ENCODE assay signal across 28 cellular contexts in the genomic region with DNA sequence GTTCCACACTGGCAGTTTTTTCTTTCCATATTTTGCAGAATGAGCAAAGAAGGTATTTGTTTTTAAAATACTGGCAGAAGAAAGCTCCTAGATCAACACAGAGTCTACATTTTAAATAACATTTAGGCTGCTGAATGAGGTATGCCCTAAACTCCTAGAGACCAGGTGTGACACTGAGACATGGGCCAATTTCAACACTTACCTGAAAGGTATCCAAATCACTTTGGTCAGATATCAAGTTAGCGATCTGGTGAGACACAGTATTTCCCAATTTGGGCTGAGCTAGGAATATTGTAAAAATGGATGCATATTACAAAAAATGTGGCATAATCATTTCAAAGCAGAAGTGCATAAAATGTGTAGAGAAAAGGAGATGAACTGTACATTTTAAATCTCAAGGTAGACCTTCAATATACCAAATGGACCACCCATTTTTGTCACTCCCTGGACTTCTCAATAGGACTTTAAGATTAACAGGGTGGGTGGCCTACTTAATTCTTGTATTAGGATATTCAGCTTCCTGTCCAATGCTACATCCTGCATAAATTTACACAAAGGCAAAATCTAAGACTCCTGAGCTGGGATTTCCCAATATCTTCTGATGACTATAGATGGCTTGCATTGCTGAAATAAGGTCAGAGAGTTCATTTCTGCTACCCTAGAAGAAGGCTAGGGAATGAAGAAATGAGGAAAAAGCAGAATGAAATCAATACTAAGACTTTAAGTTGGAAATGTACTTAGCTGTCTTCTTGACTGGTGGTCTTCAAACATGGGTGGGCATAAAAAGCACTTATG.
DNase-seq lines count a peak whose midpoint lies in the region; ATAC-seq, FAIRE-seq and TF ChIP-seq lines count a peak whose summit lies in the region.
"Had no signal": no experiment of that assay in that cellular context is flagged by ENCODE, and none has a peak within 500 bp of the region (broad histone marks: within the 10 kb centered on the region; RNA-seq: fewer than 3 reads in every experiment).

No MANE protein-coding gene starts in this region.

- H2BK12ac ChIP-seq in H9 (ENCODE audit: insufficient read length, low read depth, low read length) = no peak overlapping the region

- H3K4ac ChIP-seq in H9 (ENCODE audit: low read depth, low read length) = no peak overlapping the region

- H3K18ac ChIP-seq in H9 (ENCODE audit: insufficient read length, low read depth, low read length) = no peak overlapping the region

- no peak overlapping the region for H3K56ac ChIP-seq in H9 (ENCODE audit: insufficient read length, low read depth, low read length)

- no peaks in the 10 kb centered on the region for H3K23me2 ChIP-seq in H9 (ENCODE audit: insufficient read length, low read depth, low read length, poor library complexity, severe bottlenecking)

- H3K36me3 Mint-ChIP-seq in activated CD4-positive, alpha-beta T cell treated with anti-CD3 and anti-CD28 coated beads for 36 hours (ENCODE audit: low read depth) = peaks cover 59% of the 10 kb centered on the region
- peaks cover 9% of the 10 kb centered on the region for H3K36me3 Mint-ChIP-seq in IgD-negative memory B cell
- H3K36me3 Mint-ChIP-seq in H9 (ENCODE audit: insufficient read depth in 1 of 3, low read depth in 3 of 3) = peaks cover 0 to 11% (median 4%) of the 10 kb centered on the region in 3 experiments; a peak in 5 of 7 replicates
- H3K36me3 Mint-ChIP-seq: brain had no signal

- H2BK20ac ChIP-seq in H9 (ENCODE audit: low read depth, low read length, poor library complexity, severe bottlenecking) = no peak overlapping the region

- H2AFZ ChIP-seq in H9 (ENCODE audit: low read length) = no peak overlapping the region
- H2AFZ ChIP-seq: PC-9 had no signal

- H3K14ac ChIP-seq in H9 (ENCODE audit: insufficient read depth, low read length) = no peak overlapping the region

- no peak overlapping the region for H3T11ph ChIP-seq in H9 (ENCODE audit: low read length)

- H4K91ac ChIP-seq in H9 (ENCODE audit: insufficient read length, low read depth, low read length) = no peak overlapping the region

- no peak overlapping the region for H3K9ac ChIP-seq in H9 (ENCODE audit: extremely low read depth, insufficient read length, low read length)

- H3K27me3 Mint-ChIP-seq in activated CD4-positive, alpha-beta T cell treated with anti-CD3 and anti-CD28 coated beads for 36 hours = no peaks in the 10 kb centered on the region
- peaks cover 1% of the 10 kb centered on the region for H3K27me3 Mint-ChIP-seq in IgD-negative memory B cell
- H3K27me3 Mint-ChIP-seq in H9 (ENCODE audit: low read depth) = no peaks in the 10 kb centered on the region
- H3K27me3 Mint-ChIP-seq: brain, progenitor cell of endocrine pancreas had no signal

- ATAC-seq in activated CD4-positive, alpha-beta T cell treated with anti-CD3 and anti-CD28 coated beads for 36 hours = no peak
- ATAC-seq: A549, GM12878 had no signal

- H3K4me2 ChIP-seq in H9 (ENCODE audit: insufficient read depth, insufficient read length, low read length) = no peak overlapping the region
- H3K4me2 ChIP-seq: A549, PC-9 had no signal

- H3K27me3 ChIP-seq in bronchial epithelial cell (ENCODE audit: control insufficient read depth, insufficient read depth, low read length) (no peaks in the 10 kb centered on the region), neutrophil (no peaks in the 10 kb centered on the region), H9 (ENCODE audit: insufficient read depth, low read length) (no peaks in the 10 kb centered on the region)
- H3K27me3 ChIP-seq: vagina had no signal

- H3K9me3 ChIP-seq in neutrophil (no peaks in the 10 kb centered on the region), H9 (ENCODE audit: control insufficient read depth, low read depth, low read length) (no peaks in the 10 kb centered on the region)
- H3K9me3 ChIP-seq: A549, vagina had no signal

- CTCF ChIA-PET in activated CD4-positive, alpha-beta T cell treated with anti-CD3 and anti-CD28 coated beads for 36 hours (lab: Charles Lee) = interaction anchor here (0.6 to 1.5 kb wide), 2 partner anchors 23 to 295 kb away, joined by 3 read pairs; no protein-coding TSS in a partner anchor

- H3K79me2 ChIP-seq in H9 (ENCODE audit: insufficient read depth, low read length) = no peaks in the 10 kb centered on the region; the same call in 1 of the 2 replicates

- no peaks in the 10 kb centered on the region for H3K79me1 ChIP-seq in H9 (ENCODE audit: insufficient read depth, low read depth, low read length, poor library complexity, severe bottlenecking)

- no peak overlapping the region for H2BK5ac ChIP-seq in H9 (ENCODE audit: insufficient read length, low read length)

- H3K4me3 ChIP-seq in bronchial epithelial cell (ENCODE audit: low read depth, low read length) (no peak overlapping the region), neutrophil (ENCODE audit: low read depth in 1 of 2, low read length in 1 of 2) (no peak overlapping the region)
- H3K4me3 ChIP-seq: A549, coronary artery, GM12878, PC-9, vagina had no signal

- DNase-seq in activated CD4-positive, alpha-beta T cell treated with anti-CD3 and anti-CD28 coated beads for 36 hours = no peak
- no peak for DNase-seq in activated CD4-positive, alpha-beta T cell treated with anti-CD3 and anti-CD28 coated beads for 48 hours
- DNase-seq in bronchial epithelial cell (ENCODE audit: low read depth) (peak; percentile 64), DMS 273 treated with DMSO at 0.1 percent for 48 hours (lab: John Stamatoyannopoulos, UW) (no peak), GM13976 (ENCODE audit: low spot score) (no peak), H9 (no peak)
- DNase-seq: activated CD4-positive, alpha-beta T cell treated with anti-CD3 and anti-CD28 coated beads for 1 hour; activated gamma-delta T cell; DMS53; mesenchymal stem cell; NCI-H146; NCI-H2171; NCI-H748 treated with DMSO at 0.1 percent for 48 hours; nephron progenitor cell; PC-9; stimulated activated CD4-positive, alpha-beta T cell treated with anti-CD3 and anti-CD28 coated beads, Interleukin-4, amount 100 ng/mL, for 24 hours; T1000 had no signal

- H3K27ac ChIP-seq in neutrophil = peak overlapping the region; percentile 49
- H3K27ac ChIP-seq in H9 (ENCODE audit: insufficient read length, low read depth, low read length) = no peak overlapping the region
- H3K27ac ChIP-seq: A549, C4-2B, coronary artery, PC-9, vagina had no signal

- no peaks in the 10 kb centered on the region for H4K20me1 ChIP-seq in H9 (ENCODE audit: control insufficient read depth, insufficient read depth, insufficient read length)

- intact Hi-C loops in activated CD4-positive, alpha-beta T cell treated with anti-CD3 and anti-CD28 coated beads for 36 hours (cut with DNase I, micrococcal nuclease) = no loop called here

- peaks cover 13 to 17% of the 10 kb centered on the region in 2 experiments for H3K4me1 ChIP-seq in neutrophil (ENCODE audit: control insufficient read depth in 1 of 2, insufficient read depth in 1 of 2, low read depth in 1 of 2, low read length in 1 of 2)
- no peaks in the 10 kb centered on the region for H3K4me1 ChIP-seq in H9 (ENCODE audit: insufficient read depth, low read length)

- no peak for FAIRE-seq in bronchial epithelial cell (lab: Jason Lieb, UNC)
- FAIRE-seq: A549, frontal cortex, GM12878, H54 had no signal

- POLR2A ChIA-PET in activated CD4-positive, alpha-beta T cell treated with anti-CD3 and anti-CD28 coated beads for 36 hours (lab: Charles Lee) = no interaction called here

- no peaks in the 10 kb centered on the region for H3K9me3 Mint-ChIP-seq in activated CD4-positive, alpha-beta T cell treated with anti-CD3 and anti-CD28 coated beads for 36 hours (ENCODE audit: low read depth)
- H3K9me3 Mint-ChIP-seq in IgD-negative memory B cell = no peaks in the 10 kb centered on the region
- no peaks in the 10 kb centered on the region for H3K9me3 Mint-ChIP-seq in H9
- H3K9me3 Mint-ChIP-seq: brain, nephron progenitor cell had no signal

- H3K4me3 Mint-ChIP-seq in activated CD4-positive, alpha-beta T cell treated with anti-CD3 and anti-CD28 coated beads for 36 hours = no peak overlapping the region
- H3K4me3 Mint-ChIP-seq in IgD-negative memory B cell = no peak overlapping the region
- no peak overlapping the region for H3K4me3 Mint-ChIP-seq in H9
- H3K4me3 Mint-ChIP-seq: brain, nephron progenitor cell had no signal

- in situ Hi-C loops in GM13976 (cut with MboI; ENCODE audit: low sequenced_read_pairs, unreplicated experiment) = no loop called here

- H2AK5ac ChIP-seq in H9 (ENCODE audit: insufficient read length, low read length) = no peak overlapping the region

- H3K36me3 ChIP-seq in bronchial epithelial cell (ENCODE audit: control insufficient read depth, insufficient read depth, low read length) (no peaks in the 10 kb centered on the region), neutrophil (peaks cover 5% of the 10 kb centered on the region)
- H3K36me3 ChIP-seq: vagina had no signal

- peak overlapping the region; percentile 67 for H3K27ac Mint-ChIP-seq in activated CD4-positive, alpha-beta T cell treated with anti-CD3 and anti-CD28 coated beads for 36 hours
- H3K27ac Mint-ChIP-seq in IgD-negative memory B cell = peak overlapping the region; percentile 10 to 85 (median 26)
- H3K27ac Mint-ChIP-seq in H9 = no peak overlapping the region
- H3K27ac Mint-ChIP-seq: brain, nephron progenitor cell, progenitor cell of endocrine pancreas had no signal

- H3K23ac ChIP-seq in H9 (ENCODE audit: insufficient read length, low read depth, low read length) = no peak overlapping the region

- H4K8ac ChIP-seq in H9 (replicated peaks; ENCODE audit: insufficient read length, low read depth, low read length) = no peak overlapping the region

- WGBS in H9 (ENCODE audit: extremely low coverage, insufficient read length, low lambda C conversion rate) = no CpG with 5 or more reads among the region's 1 CpG

- peaks cover 91% of the 10 kb centered on the region for H3K4me1 Mint-ChIP-seq in activated CD4-positive, alpha-beta T cell treated with anti-CD3 and anti-CD28 coated beads for 36 hours
- H3K4me1 Mint-ChIP-seq in IgD-negative memory B cell (peaks cover 29 to 52% (median 48%) of the 10 kb centered on the region in 3 donors), H9 (peaks cover 7 to 9% of the 10 kb centered on the region in 2 experiments)

- TF ChIP-seq CTCF in bronchial epithelial cell (IDR thresholded peaks at IDR 0.05; ENCODE audit: insufficient read depth, low read length, severe bottlenecking) (no peak), neutrophil (IDR thresholded peaks at IDR 0.05) (no peak), GM13976 (IDR thresholded peaks at IDR 0.05; ENCODE audit: borderline replicate concordance, control extremely low read depth, extremely low read depth, insufficient read depth, missing control alignments) (no peak), H9 (conservative IDR thresholded peaks at IDR 0.05) (no peak)

- H4K5ac ChIP-seq in H9 (ENCODE audit: insufficient read length, low read depth, low read length) = no peak overlapping the region

- no peak overlapping the region for H2BK120ac ChIP-seq in H9 (ENCODE audit: low read depth, low read length, poor library complexity, severe bottlenecking)

- no peak overlapping the region for H2BK15ac ChIP-seq in H9 (ENCODE audit: low read depth, low read length)

Comparison
In these comparisons a context has a peak if more than half of its experiments do, and no peak if none do; other contexts are left out.
1. H3K27ac Mint-ChIP-seq: peak in activated CD4-positive, alpha-beta T cell treated with anti-CD3 and anti-CD28 coated beads for 36 hours (single experiment) and IgD-negative memory B cell (3 of 3); none in H9 (0 of 3).